In genomic region chr11:125938418-125938817, GRCh38 we compare ENCODE assay signal across 2 cellular contexts.
TF ChIP-seq lines count a peak whose summit lies in the region.

No MANE protein-coding gene starts in this region.

TF ChIP-seq in Ishikawa, 13 proteins besides CTCF, POLR2A, EP300 and RAD21:
- 0 out of 2 replicates have a peak, but pooled peaks have one; percentile 33 for TF ChIP-seq ZBTB7A (IDR thresholded peaks at IDR 0.05; ENCODE audit: low read depth)
- TF ChIP-seq TCF12 (IDR thresholded peaks at IDR 0.05; ENCODE audit: low read depth): no peak
TF ChIP-seq in Ishikawa: peak in this region for 1.

TF ChIP-seq in K562, 482 proteins besides CTCF, POLR2A, EP300 and RAD21:
- TF ChIP-seq ZBTB11 (CRISPR knock-in tag; IDR thresholded peaks at IDR 0.05) (peak in 2 of 3 experiments; percentile 70 to 91; a peak in 4 of 6 replicates), GABPA (tag; conservative IDR thresholded peaks at IDR 0.05; ENCODE audit: low read depth) (peak; percentile 73), ZBTB40 (IDR thresholded peaks at IDR 0.05) (peak; percentile 77), ZBTB40 (CRISPR knock-in tag; IDR thresholded peaks at IDR 0.05) (no peak), HCFC1 (IDR thresholded peaks at IDR 0.05; ENCODE audit: low read depth, low read length) (0 out of 2 replicates have a peak, but pooled peaks have one; percentile 29), ZNF644 (tag; IDR thresholded peaks at IDR 0.05; ENCODE audit: low read depth) (no peak)
